ENCODE assay signal across 19 cellular contexts in the genomic region with DNA sequence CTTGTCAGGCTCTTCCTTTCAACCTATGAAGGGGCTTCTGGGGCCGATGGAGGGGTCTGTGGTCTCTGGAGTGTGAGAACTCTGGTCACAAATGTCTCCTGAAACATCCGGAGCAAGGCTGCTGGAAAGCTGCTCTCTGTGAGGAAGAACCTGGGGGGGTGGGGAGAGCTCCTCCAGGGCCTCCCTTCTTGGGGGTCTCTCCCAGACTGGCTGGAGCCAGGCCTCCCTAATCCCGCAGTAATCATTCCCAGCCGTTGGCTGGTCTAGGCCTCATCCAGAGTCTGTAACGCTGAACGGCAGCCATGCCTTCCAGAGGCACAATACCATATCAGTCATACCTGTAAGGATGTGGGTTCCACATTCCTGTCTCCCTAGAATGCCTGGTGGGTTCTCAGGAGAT. TPM values are rescaled to one million over a fixed set of nuclear protein-coding genes. Genes with fewer than 3 reads are reported as not detected.
DNase-seq lines count a peak whose midpoint lies in the region; ATAC-seq and TF ChIP-seq lines count a peak whose summit lies in the region.
"Had no signal": no experiment of that assay in that cellular context is flagged by ENCODE, and none has a peak within 500 bp of the region (broad histone marks: within the 10 kb centered on the region; RNA-seq: fewer than 3 reads in every experiment).

No MANE protein-coding gene starts in this region.

- intact Hi-C loops in lower leg skin (cut with DNase I; ENCODE audit: low total_unique reads), result no loop called here

- no peak overlapping the region for H3K23ac ChIP-seq in mesendoderm (ENCODE audit: low read length)

- peaks cover 33% of the 10 kb centered on the region for H3K4me1 Mint-ChIP-seq in activated T-cell treated with anti-CD3 and anti-CD28 coated beads, Interleukin-2, amount 50 U/mL, for 4 hours (ENCODE audit: low read depth)
- H3K4me1 Mint-ChIP-seq in activated T-cell treated with anti-CD3 and anti-CD28 coated beads, Interleukin-2, amount 50 U/mL, for 72 hours (ENCODE audit: low read depth), result peaks cover 41% of the 10 kb centered on the region
- H3K4me1 Mint-ChIP-seq in type B pancreatic cell (ENCODE audit: unreplicated experiment), result peaks cover 28% of the 10 kb centered on the region

- H3K36me3 Mint-ChIP-seq in activated T-cell treated with anti-CD3 and anti-CD28 coated beads, Interleukin-2, amount 50 U/mL, for 4 hours (ENCODE audit: insufficient read depth), result peaks cover 29% of the 10 kb centered on the region
- peaks cover 7 to 16% of the 10 kb centered on the region in 2 donors for H3K36me3 Mint-ChIP-seq in activated T-cell treated with anti-CD3 and anti-CD28 coated beads, Interleukin-2, amount 50 U/mL, for 72 hours (ENCODE audit: insufficient read depth in 2 of 2)
- peaks cover 15% of the 10 kb centered on the region for H3K36me3 Mint-ChIP-seq in type B pancreatic cell

- H3K4me1 ChIP-seq in mesendoderm (ENCODE audit: control insufficient read depth, low read depth, low read length), result peaks cover 12% of the 10 kb centered on the region

- no peak overlapping the region for H4K8ac ChIP-seq in mesendoderm (ENCODE audit: low read depth, low read length)

- no peaks in the 10 kb centered on the region for H3K27me3 ChIP-seq in WERI-Rb-1 (ENCODE audit: insufficient read depth, low read depth, severe bottlenecking)
- no peaks in the 10 kb centered on the region for H3K27me3 ChIP-seq in mesendoderm (ENCODE audit: insufficient read depth, low read length, poor library complexity)
- H3K27me3 ChIP-seq: gastrocnemius medialis had no signal

- no peak overlapping the region for H2BK120ac ChIP-seq in mesendoderm (ENCODE audit: low read depth, low read length)

- no peak overlapping the region for H4K5ac ChIP-seq in mesendoderm (ENCODE audit: low read length)

- no peak for ATAC-seq in activated T-cell treated with anti-CD3 and anti-CD28 coated beads, Interleukin-2, amount 50 U/mL, for 4 hours
- ATAC-seq in activated T-cell treated with anti-CD3 and anti-CD28 coated beads, Interleukin-2, amount 50 U/mL, for 72 hours (replicated peaks in 1 of 2), result no peak
- ATAC-seq: gastrocnemius medialis, left ventricle myocardium superior, psoas muscle, WTC11 had no signal

- no CpG with 5 or more reads among the region's 6 CpGs for WGBS in mesendoderm (ENCODE audit: extremely low coverage, insufficient coverage, low lambda C conversion rate)
- WGBS in lower leg skin, 2 donors, result 62 to 69% methylated on average over 5 to 6 of the region's 6 CpGs

- no peak overlapping the region for H3K27ac Mint-ChIP-seq in activated T-cell treated with anti-CD3 and anti-CD28 coated beads, Interleukin-2, amount 50 U/mL, for 72 hours
- peak overlapping the region; percentile 46 for H3K27ac Mint-ChIP-seq in type B pancreatic cell

- TF ChIP-seq CTCF in WERI-Rb-1 (IDR thresholded peaks at IDR 0.05; ENCODE audit: low read depth, low read length) (no peak), type B pancreatic cell (conservative IDR thresholded peaks at IDR 0.05) (no peak), lower leg skin (IDR thresholded peaks at IDR 0.05) (no peak)

- peaks cover 33% of the 10 kb centered on the region for H3K36me3 ChIP-seq in WERI-Rb-1
- H3K36me3 ChIP-seq in mesendoderm (ENCODE audit: control insufficient read depth, insufficient read depth, low read length), result peaks cover 21% of the 10 kb centered on the region

- no peaks in the 10 kb centered on the region for H3K9me3 ChIP-seq in WERI-Rb-1 (ENCODE audit: severe bottlenecking)
- H3K9me3 ChIP-seq: gastrocnemius medialis, psoas muscle had no signal

- no peak overlapping the region for H3K4me2 ChIP-seq in mesendoderm (ENCODE audit: low read length)

- H2AK5ac ChIP-seq in mesendoderm (ENCODE audit: low read length), result no peak overlapping the region

- H3K56ac ChIP-seq in mesendoderm (ENCODE audit: low read length), result peak overlapping the region; percentile 25

- peak overlapping the region; percentile 34 for H3K9ac ChIP-seq in mesendoderm (ENCODE audit: low read length)

- H3K4me3 ChIP-seq in WERI-Rb-1 (ENCODE audit: low read depth, low read length) (no peak overlapping the region), mesendoderm (ENCODE audit: low read length) (no peak overlapping the region), lower leg skin (ENCODE audit: low read depth, poor library complexity, severe bottlenecking) (no peak overlapping the region)
- H3K4me3 ChIP-seq: gastrocnemius medialis, psoas muscle had no signal

- peak overlapping the region; percentile 19 for H3K4me3 Mint-ChIP-seq in activated T-cell treated with anti-CD3 and anti-CD28 coated beads, Interleukin-2, amount 50 U/mL, for 4 hours
- no peak overlapping the region for H3K4me3 Mint-ChIP-seq in activated T-cell treated with anti-CD3 and anti-CD28 coated beads, Interleukin-2, amount 50 U/mL, for 72 hours
- H3K4me3 Mint-ChIP-seq in type B pancreatic cell, result peak overlapping the region; percentile 69
- H3K4me3 Mint-ChIP-seq: T-helper 1 cell treated with Interleukin-12 subunit alpha and Interleukin-12 subunit beta and Interleukin-4 antibody, amounts not matched to agents 30 μg/mL and 1 μg/mL, for 36 hours; WTC11 had no signal

- H3K27me3 Mint-ChIP-seq in activated T-cell treated with anti-CD3 and anti-CD28 coated beads, Interleukin-2, amount 50 U/mL, for 4 hours (ENCODE audit: low read depth), result no peaks in the 10 kb centered on the region
- H3K27me3 Mint-ChIP-seq in activated T-cell treated with anti-CD3 and anti-CD28 coated beads, Interleukin-2, amount 50 U/mL, for 72 hours (ENCODE audit: low read depth), result no peaks in the 10 kb centered on the region
- no peaks in the 10 kb centered on the region for H3K27me3 Mint-ChIP-seq in type B pancreatic cell
- H3K27me3 Mint-ChIP-seq: activated naive CD4-positive, alpha-beta T cell treated with anti-CD3 and anti-CD28 coated beads, Interleukin-2, amount 10 ng/mL, durations not matched to agents 7 days and 5 days had no signal

- H3K4ac ChIP-seq in mesendoderm (ENCODE audit: low read depth, low read length), result no peak overlapping the region

- no peak for DNase-seq in activated T-cell treated with anti-CD3 and anti-CD28 coated beads, Interleukin-2, amount 50 U/mL, for 4 hours
- DNase-seq in activated T-cell treated with anti-CD3 and anti-CD28 coated beads, Interleukin-2, amount 50 U/mL, for 72 hours, result no peak
- DNase-seq in WERI-Rb-1 (peak; percentile 85), mesendoderm (no peak), type B pancreatic cell (ENCODE audit: extremely low spot score, unreplicated experiment) (no peak), SW 1271 (lab: John Stamatoyannopoulos, UW) (no peak), DMS153 treated with DMSO at 0.1 percent for 48 hours (lab: John Stamatoyannopoulos, UW; ENCODE audit: unreplicated experiment) (no peak), lower leg skin (ENCODE audit: low spot score in 2 of 2) (no peak)
- DNase-seq: activated naive CD4-positive, alpha-beta T cell treated with anti-CD3 and anti-CD28 coated beads, Interleukin-2, amount 10 ng/mL, durations not matched to agents 7 days and 5 days; dermis blood vessel endothelial cell; erythroblast; gastrocnemius medialis; left ventricle myocardium superior; NCI-H1417 treated with DMSO at 0.1 percent for 48 hours; NCI-H2171 treated with DMSO at 0.1 percent for 48 hours; psoas muscle; trophoblast cell had no signal

- no peak overlapping the region for H3K18ac ChIP-seq in mesendoderm (ENCODE audit: low read length)

- no peak for TF ChIP-seq POLR2A in lower leg skin (IDR thresholded peaks at IDR 0.05)

- H3K9me3 Mint-ChIP-seq in activated T-cell treated with anti-CD3 and anti-CD28 coated beads, Interleukin-2, amount 50 U/mL, for 4 hours, result no peaks in the 10 kb centered on the region
- no peaks in the 10 kb centered on the region for H3K9me3 Mint-ChIP-seq in activated T-cell treated with anti-CD3 and anti-CD28 coated beads, Interleukin-2, amount 50 U/mL, for 72 hours
- no peaks in the 10 kb centered on the region for H3K9me3 Mint-ChIP-seq in type B pancreatic cell
- H3K9me3 Mint-ChIP-seq: activated naive CD4-positive, alpha-beta T cell treated with anti-CD3 and anti-CD28 coated beads, Interleukin-2, amount 10 ng/mL, durations not matched to agents 7 days and 5 days; T-helper 1 cell treated with Interleukin-12 subunit alpha and Interleukin-12 subunit beta and Interleukin-4 antibody, amounts not matched to agents 30 μg/mL and 1 μg/mL, for 36 hours; WTC11 had no signal

- peaks cover 8% of the 10 kb centered on the region for H3K79me1 ChIP-seq in mesendoderm (ENCODE audit: low read length)

- no peak overlapping the region for H2BK5ac ChIP-seq in mesendoderm (ENCODE audit: low read length)

- no peak overlapping the region for H2BK15ac ChIP-seq in mesendoderm (replicated peaks; ENCODE audit: low read depth)

- H3K27ac ChIP-seq in WERI-Rb-1 (peak overlapping the region; percentile 98), mesendoderm (ENCODE audit: low read depth, low read length) (peak overlapping the region; percentile 47)

- H3K79me2 ChIP-seq in mesendoderm (ENCODE audit: control insufficient read depth, insufficient read depth, low read length), result peaks cover 7% of the 10 kb centered on the region

RNA-seq across cellular contexts. Expression of gene LZTS2, which starts 4.4 kb away (rescaled TPM):
- 10 to 100 TPM in 1 of 3 donors, 1 to 10 TPM in 2; 9.3 to 10.2 (median 9.8) TPM for total RNA-seq in activated T-cell treated with anti-CD3 and anti-CD28 coated beads, Interleukin-2, amount 50 U/mL, for 4 hours
- total RNA-seq in activated T-cell treated with anti-CD3 and anti-CD28 coated beads, Interleukin-2, amount 50 U/mL, for 72 hours, result 10 to 100 TPM; 12.0 to 14.1 TPM
- polyA plus RNA-seq in mesendoderm (2013, experiment 1 of 2), result 41.5 TPM
- 42.1 TPM for polyA plus RNA-seq in mesendoderm (2013, experiment 2 of 2)
- 50.2 and 86.6 TPM in 2 replicates for total RNA-seq in type B pancreatic cell (ENCODE audit: low replicate concordance)
- total RNA-seq in lower leg skin, result 10 to 100 TPM; 58.9 to 81.4 (median 71.2) TPM

RNA-seq across cellular contexts. Expression of gene TWNK, which starts 7.8 kb away (rescaled TPM):
- 10 to 100 TPM; 49.8 to 55.5 (median 55.5) TPM for total RNA-seq in activated T-cell treated with anti-CD3 and anti-CD28 coated beads, Interleukin-2, amount 50 U/mL, for 4 hours
- total RNA-seq in activated T-cell treated with anti-CD3 and anti-CD28 coated beads, Interleukin-2, amount 50 U/mL, for 72 hours, result 10 to 100 TPM; 12.0 to 12.3 TPM
- polyA plus RNA-seq in mesendoderm (2013, experiment 1 of 2), result 20.1 TPM
- 19.7 TPM for polyA plus RNA-seq in mesendoderm (2013, experiment 2 of 2)
- 11.3 and 19.2 TPM in 2 replicates for total RNA-seq in type B pancreatic cell (ENCODE audit: low replicate concordance)
- total RNA-seq in lower leg skin, result 1 to 10 TPM; 4.2 to 9.2 (median 6.4) TPM

RNA-seq across cellular contexts. Expression of gene MRPL43, which starts 7.9 kb away (rescaled TPM):
- total RNA-seq in activated T-cell treated with anti-CD3 and anti-CD28 coated beads, Interleukin-2, amount 50 U/mL, for 4 hours, result 10 to 100 TPM; 68.8 to 76.3 (median 69.3) TPM
- total RNA-seq in activated T-cell treated with anti-CD3 and anti-CD28 coated beads, Interleukin-2, amount 50 U/mL, for 72 hours, result 10 to 100 TPM; 38.2 to 41.7 TPM
- polyA plus RNA-seq in mesendoderm (2013, experiment 1 of 2), result 78.0 TPM
- polyA plus RNA-seq in mesendoderm (2013, experiment 2 of 2), result 74.1 TPM
- total RNA-seq in type B pancreatic cell (ENCODE audit: low replicate concordance) (69.7 and 74.2 TPM in 2 replicates), lower leg skin (100 to 1,000 TPM in 2 of 4 donors, 10 to 100 TPM in 2; 82.2 to 132 (median 100) TPM)

RNA-seq across cellular contexts. Expression of gene SEMA4G, which starts 25.9 kb away (rescaled TPM):
- under 1 TPM; 0.35 to 0.69 (median 0.48) TPM for total RNA-seq in activated T-cell treated with anti-CD3 and anti-CD28 coated beads, Interleukin-2, amount 50 U/mL, for 4 hours
- total RNA-seq in activated T-cell treated with anti-CD3 and anti-CD28 coated beads, Interleukin-2, amount 50 U/mL, for 72 hours, result under 1 TPM; 0.53 to 0.79 TPM
- 15.2 TPM for polyA plus RNA-seq in mesendoderm (2013, experiment 1 of 2)
- 14.6 TPM for polyA plus RNA-seq in mesendoderm (2013, experiment 2 of 2)
- total RNA-seq in type B pancreatic cell (ENCODE audit: low replicate concordance) (28.0 and 46.0 TPM in 2 replicates), lower leg skin (10 to 100 TPM; 15.3 to 31.9 (median 23.6) TPM)

RNA-seq across cellular contexts. Expression of gene PDZD7, which starts 35.8 kb away (rescaled TPM):
- total RNA-seq in activated T-cell treated with anti-CD3 and anti-CD28 coated beads, Interleukin-2, amount 50 U/mL, for 4 hours, result under 1 TPM in 2 of 3 donors, not detected in 1; 0.05 to 0.26 TPM
- under 1 TPM; 0.12 to 0.44 TPM for total RNA-seq in activated T-cell treated with anti-CD3 and anti-CD28 coated beads, Interleukin-2, amount 50 U/mL, for 72 hours
- polyA plus RNA-seq in mesendoderm (2013, experiment 1 of 2), result 0.39 TPM
- 0.39 TPM for polyA plus RNA-seq in mesendoderm (2013, experiment 2 of 2)
- total RNA-seq in type B pancreatic cell (ENCODE audit: low replicate concordance) (1.4 and 2.0 TPM in 2 replicates), lower leg skin (1 to 10 TPM; 1.5 to 9.0 (median 3.5) TPM)

Comparison
In these comparisons a context has a peak if more than half of its experiments do, and no peak if none do; other contexts are left out.
1. H3K4me3 Mint-ChIP-seq: peak in activated T-cell treated with anti-CD3 and anti-CD28 coated beads, Interleukin-2, amount 50 U/mL, for 4 hours (single experiment) and type B pancreatic cell (single experiment); none in activated T-cell treated with anti-CD3 and anti-CD28 coated beads, Interleukin-2, amount 50 U/mL, for 72 hours (0 of 2).